ENCODE assay signal across 14 cellular contexts in genomic region chr13:37495046-37495445, GRCh38.
DNase-seq lines count a peak whose midpoint lies in the region; ATAC-seq, FAIRE-seq and TF ChIP-seq lines count a peak whose summit lies in the region.
"Had no signal": no experiment of that assay in that cellular context is flagged by ENCODE, and none has a peak within 500 bp of the region (broad histone marks: within the 10 kb centered on the region; RNA-seq: fewer than 3 reads in every experiment).

No MANE protein-coding gene starts in this region.

- H3K27me3 ChIP-seq in bronchial epithelial cell (ENCODE audit: control insufficient read depth, insufficient read depth, low read length) (no peaks in the 10 kb centered on the region), ovary (no peaks in the 10 kb centered on the region)

- 66 to 75% (median 68%) methylated on average over 1 of the region's 1 CpG for WGBS in ovary, 3 donors

- H3K27ac ChIP-seq in ovary = no peak overlapping the region

- H3K36me3 ChIP-seq in bronchial epithelial cell (ENCODE audit: control insufficient read depth, insufficient read depth, low read length) (no peaks in the 10 kb centered on the region), ovary (no peaks in the 10 kb centered on the region)

- intact Hi-C loops in left cardiac atrium (cut with DNase I) = no loop called here
- intact Hi-C loops in cardiac septum (cut with DNase I) = no loop called here
- intact Hi-C loops in ovary (cut with DNase I) = no loop called here

- ATAC-seq in left cardiac atrium = peak; percentile 41 to 66
- ATAC-seq in stimulated activated naive B cell treated with anti-CD40 and anti-IgM and Interleukin-4, amounts not matched to agents 10 μg/mL and 1 μg/mL and 100 μg/mL, for 72 hours (replicated peaks) = no peak
- ATAC-seq: stimulated activated naive CD8-positive, alpha-beta T cell treated with anti-CD3 and anti-CD28 coated beads, Interleukin-15, Interleukin-2, amounts not matched to agents 100 U/mL and 50 U/mL, for 24 hours had no signal

- H3K4me3 Mint-ChIP-seq in stimulated activated naive B cell treated with anti-CD40 and anti-IgM and Interleukin-4, amounts not matched to agents 10 μg/mL and 1 μg/mL and 100 μg/mL, for 72 hours = no peak overlapping the region
- H3K4me3 Mint-ChIP-seq: neural crest cell had no signal

- no peaks in the 10 kb centered on the region for H3K36me3 Mint-ChIP-seq in stimulated activated naive B cell treated with anti-CD40 and anti-IgM and Interleukin-4, amounts not matched to agents 10 μg/mL and 1 μg/mL and 100 μg/mL, for 72 hours

- TF ChIP-seq POLR2A in ovary (IDR thresholded peaks at IDR 0.05) = no peak

- no peaks in the 10 kb centered on the region for H3K4me1 Mint-ChIP-seq in stimulated activated naive B cell treated with anti-CD40 and anti-IgM and Interleukin-4, amounts not matched to agents 10 μg/mL and 1 μg/mL and 100 μg/mL, for 72 hours

- no peak overlapping the region for H3K27ac Mint-ChIP-seq in stimulated activated naive B cell treated with anti-CD40 and anti-IgM and Interleukin-4, amounts not matched to agents 10 μg/mL and 1 μg/mL and 100 μg/mL, for 72 hours

- H3K27me3 Mint-ChIP-seq in stimulated activated naive B cell treated with anti-CD40 and anti-IgM and Interleukin-4, amounts not matched to agents 10 μg/mL and 1 μg/mL and 100 μg/mL, for 72 hours = no peaks in the 10 kb centered on the region

- H3K9me3 ChIP-seq in ovary = no peaks in the 10 kb centered on the region

- TF ChIP-seq CTCF in bronchial epithelial cell (IDR thresholded peaks at IDR 0.05; ENCODE audit: insufficient read depth, low read length, severe bottlenecking) (no peak), ovary (IDR thresholded peaks at IDR 0.05) (no peak)

- no peak for FAIRE-seq in bronchial epithelial cell (lab: Jason Lieb, UNC)
- FAIRE-seq: G401.6 had no signal

- TF ChIP-seq EP300 in ovary (IDR thresholded peaks at IDR 0.05) = no peak

- no peaks in the 10 kb centered on the region for H3K9me3 Mint-ChIP-seq in stimulated activated naive B cell treated with anti-CD40 and anti-IgM and Interleukin-4, amounts not matched to agents 10 μg/mL and 1 μg/mL and 100 μg/mL, for 72 hours
- H3K9me3 Mint-ChIP-seq: neural crest cell had no signal

- no peaks in the 10 kb centered on the region for H3K4me1 ChIP-seq in ovary (ENCODE audit: insufficient read depth)

- H3K4me3 ChIP-seq in bronchial epithelial cell (ENCODE audit: low read depth, low read length) (no peak overlapping the region), ovary (no peak overlapping the region)

- no peak for DNase-seq in left cardiac atrium
- no peak for DNase-seq in cardiac septum (ENCODE audit: low spot score)
- peak; percentile 62 for DNase-seq in NCI-H2081 treated with DMSO at 0.1 percent for 48 hours (lab: John Stamatoyannopoulos, UW)
- DNase-seq in bronchial epithelial cell (ENCODE audit: low read depth) = peak; percentile 69
- no peak for DNase-seq in ovary
- DNase-seq in LoVo (ENCODE audit: low spot score) = no peak
- no peak for DNase-seq in GDM1 (lab: John Stamatoyannopoulos, UW)
- no peak for DNase-seq in stimulated activated naive B cell treated with anti-CD40 and anti-IgM and Interleukin-4, amounts not matched to agents 10 μg/mL and 1 μg/mL and 100 μg/mL, for 72 hours
- DNase-seq: AML-193; effector memory CD4-positive, alpha-beta T cell; NCI-H1105 treated with DMSO at 0.1 percent for 48 hours; stimulated activated naive CD8-positive, alpha-beta T cell treated with anti-CD3 and anti-CD28 coated beads, Interleukin-15, Interleukin-2, amounts not matched to agents 100 U/mL and 50 U/mL, for 24 hours had no signal

Comparison
In these comparisons a context has a peak if more than half of its experiments do, and no peak if none do; other contexts are left out.
1. ATAC-seq: peak in left cardiac atrium (2 of 2); none in stimulated activated naive B cell treated with anti-CD40 and anti-IgM and Interleukin-4, amounts not matched to agents 10 μg/mL and 1 μg/mL and 100 μg/mL, for 72 hours (0 of 2).
2. DNase-seq: peak in NCI-H2081 treated with DMSO at 0.1 percent for 48 hours (single experiment) and bronchial epithelial cell (single experiment); none in left cardiac atrium (single experiment), cardiac septum (single experiment), ovary (0 of 5), LoVo (single experiment), GDM1 (single experiment) and stimulated activated naive B cell treated with anti-CD40 and anti-IgM and Interleukin-4, amounts not matched to agents 10 μg/mL and 1 μg/mL and 100 μg/mL, for 72 hours (single experiment).